In genomic region chr14:106061877-106062500, GRCh38 we compare ENCODE assay signal across 8 cellular contexts.
A peak's percentile ranks its signal among the peaks of the same experiment; 100 is the strongest.
DNase-seq lines count a peak whose midpoint lies in the region; ATAC-seq and TF ChIP-seq lines count a peak whose summit lies in the region.
"Not testable (repeated sequence)": the region's sequence is repeated elsewhere in the genome, so short reads cannot be mapped to it uniquely, and the experiment has no call there.

No MANE protein-coding gene starts in this region.

- H3K4me3 ChIP-seq in PC-3 (ENCODE audit: low read length); left ventricle myocardium inferior: not testable (repeated sequence)

- not testable (repeated sequence) for H3F3A ChIP-seq in PC-3 (ENCODE audit: low read length, unreplicated experiment)

- H3K4me1 ChIP-seq in PC-3 (ENCODE audit: insufficient read depth, low read length); left ventricle myocardium inferior: not testable (repeated sequence)

- not testable (repeated sequence) for H3K27me3 ChIP-seq in PC-3 (ENCODE audit: low read length)
- peaks cover 91% of the 10 kb centered on the region for H3K27me3 ChIP-seq in left ventricle myocardium inferior (ENCODE audit: low read depth)

- H3K79me2 ChIP-seq in PC-3 (ENCODE audit: low read length) = not testable (repeated sequence)

- H3K9ac ChIP-seq in PC-3 (ENCODE audit: low read length) = not testable (repeated sequence)

- H2AFZ ChIP-seq in PC-3 (ENCODE audit: low read length) = not testable (repeated sequence)

- TF ChIP-seq CTCF in LNCAP (IDR thresholded peaks at IDR 0.05) (peak; percentile 40), left ventricle myocardium inferior (IDR thresholded peaks at IDR 0.05; ENCODE audit: borderline replicate concordance) (peak; percentile 28)
- TF ChIP-seq CTCF in PC-3 (conservative IDR thresholded peaks at IDR 0.05; ENCODE audit: low read depth, low read length) = not testable (repeated sequence)

- DNase-seq in Daoy (ENCODE audit: low read depth) (peak; percentile 32), PC-3 (peak; percentile 25), left ventricle myocardium inferior (peak; percentile 17)
- DNase-seq in activated CD4-positive, alpha-beta T cell treated with anti-CD3 and anti-CD28 coated beads for 4 hours = peak; percentile 63 to 87
- DNase-seq in activated effector memory CD4-positive, alpha-beta T cell treated with Interleukin-2 at 50 U/mL for 16 hours = peak; percentile 62
- DNase-seq in stimulated activated CD4-positive, alpha-beta T cell treated with anti-CD3 and anti-CD28 coated beads, Interleukin-1b, Interleukin-23, amount 100 ng/mL, for 24 hours (ENCODE audit: low read depth in 4 of 4, low spot score in 1 of 4) = peak; percentile 35 to 72 (median 69)
- peak; percentile 71 for DNase-seq in stimulated activated naive CD8-positive, alpha-beta T cell treated with anti-CD3 and anti-CD28 coated beads, Interleukin-15, Interleukin-2, amounts not matched to agents 100 U/mL and 50 U/mL, for 24 hours

- not testable (repeated sequence) for BruUV-seq in PC-3 (replicated peaks; lab: Mats Ljungman, UMichigan)

- not testable (repeated sequence) for H3K9me3 ChIP-seq in PC-3 (ENCODE audit: low read length); left ventricle myocardium inferior (replicated peaks)

- H4K20me1 ChIP-seq in PC-3 (ENCODE audit: low read length) = not testable (repeated sequence)

- intact Hi-C loops in PC-3 (cut with micrococcal nuclease); left ventricle myocardium inferior (cut with micrococcal nuclease): not testable (repeated sequence)

- H3K27ac ChIP-seq in PC-3 (ENCODE audit: low read length); left ventricle myocardium inferior (replicated peaks): not testable (repeated sequence)

- not testable (repeated sequence) for H3K9me2 ChIP-seq in PC-3 (replicated peaks; ENCODE audit: low read length)

- POLR2A ChIA-PET in PC-3 (lab: Charles Lee; ENCODE audit: unreplicated experiment) = not testable (repeated sequence)

- H3K36me3 ChIP-seq in PC-3 (ENCODE audit: low read depth, low read length); left ventricle myocardium inferior: not testable (repeated sequence)

- H3K4me2 ChIP-seq in PC-3 (ENCODE audit: low read length) = not testable (repeated sequence)

- not testable (repeated sequence) for ATAC-seq in PC-3; stimulated activated naive CD8-positive, alpha-beta T cell treated with anti-CD3 and anti-CD28 coated beads, Interleukin-15, Interleukin-2, amounts not matched to agents 100 U/mL and 50 U/mL, for 24 hours

- CTCF ChIA-PET in PC-3 (lab: Charles Lee) = not testable (repeated sequence)

Comparison
In these comparisons a context has a peak if more than half of its experiments do, and no peak if none do; other contexts are left out.
1. DNase-seq: peak in every context shown above with its lines; median percentile 75 in activated CD4-positive, alpha-beta T cell treated with anti-CD3 and anti-CD28 coated beads for 4 hours; 71 in stimulated activated naive CD8-positive, alpha-beta T cell treated with anti-CD3 and anti-CD28 coated beads, Interleukin-15, Interleukin-2, amounts not matched to agents 100 U/mL and 50 U/mL, for 24 hours; 69 in stimulated activated CD4-positive, alpha-beta T cell treated with anti-CD3 and anti-CD28 coated beads, Interleukin-1b, Interleukin-23, amount 100 ng/mL, for 24 hours; 62 in activated effector memory CD4-positive, alpha-beta T cell treated with Interleukin-2 at 50 U/mL for 16 hours; 32 in Daoy; 25 in PC-3; 17 in left ventricle myocardium inferior.